In genomic region chr11:35293034-35293433, GRCh38 we compare ENCODE assay signal across 14 cellular contexts.
DNase-seq lines count a peak whose midpoint lies in the region; ATAC-seq and TF ChIP-seq lines count a peak whose summit lies in the region.
"Had no signal": no experiment of that assay in that cellular context is flagged by ENCODE, and none has a peak within 500 bp of the region (broad histone marks: within the 10 kb centered on the region; RNA-seq: fewer than 3 reads in every experiment).

No MANE protein-coding gene starts in this region.

- peaks cover 40% of the 10 kb centered on the region for H3K4me1 Mint-ChIP-seq in activated naive CD8-positive, alpha-beta T cell treated with anti-CD3 and anti-CD28 coated beads for 36 hours
- H3K4me1 Mint-ChIP-seq in stimulated activated memory B cell treated with anti-CD40 and anti-IgM and Interleukin-4, amounts not matched to agents 10 μg/mL and 1 μg/mL and 100 μg/mL, for 72 hours, result peaks cover 29% of the 10 kb centered on the region

- ATAC-seq in HG02610 (IDR thresholded peaks at IDR 0.05; ENCODE audit: unreplicated experiment), result peak; percentile 50
- no peak for ATAC-seq in stimulated activated memory B cell treated with anti-CD40 and anti-IgM and Interleukin-4, amounts not matched to agents 10 μg/mL and 1 μg/mL and 100 μg/mL, for 72 hours
- no peak for ATAC-seq in HG02970 (IDR thresholded peaks at IDR 0.05; ENCODE audit: low FRiP score, unreplicated experiment)
- ATAC-seq in SK-N-SH treated with all-trans-retinoic acid at 6 μM for 48 hours, result no peak
- ATAC-seq: GM23338, Panc1 had no signal

- H3K9me3 Mint-ChIP-seq in activated naive CD8-positive, alpha-beta T cell treated with anti-CD3 and anti-CD28 coated beads for 36 hours, result no peaks in the 10 kb centered on the region
- H3K9me3 Mint-ChIP-seq in stimulated activated memory B cell treated with anti-CD40 and anti-IgM and Interleukin-4, amounts not matched to agents 10 μg/mL and 1 μg/mL and 100 μg/mL, for 72 hours, result no peaks in the 10 kb centered on the region
- H3K9me3 Mint-ChIP-seq: GM23338 had no signal

- H3K27me3 Mint-ChIP-seq in activated naive CD8-positive, alpha-beta T cell treated with anti-CD3 and anti-CD28 coated beads for 36 hours, result peaks cover 8% of the 10 kb centered on the region
- no peaks in the 10 kb centered on the region for H3K27me3 Mint-ChIP-seq in stimulated activated memory B cell treated with anti-CD40 and anti-IgM and Interleukin-4, amounts not matched to agents 10 μg/mL and 1 μg/mL and 100 μg/mL, for 72 hours

- no peaks in the 10 kb centered on the region for H3K36me3 Mint-ChIP-seq in activated naive CD8-positive, alpha-beta T cell treated with anti-CD3 and anti-CD28 coated beads for 36 hours
- H3K36me3 Mint-ChIP-seq in stimulated activated memory B cell treated with anti-CD40 and anti-IgM and Interleukin-4, amounts not matched to agents 10 μg/mL and 1 μg/mL and 100 μg/mL, for 72 hours, result no peaks in the 10 kb centered on the region

- H3K4me3 Mint-ChIP-seq in activated naive CD8-positive, alpha-beta T cell treated with anti-CD3 and anti-CD28 coated beads for 36 hours, result no peak overlapping the region
- no peak overlapping the region for H3K4me3 Mint-ChIP-seq in stimulated activated memory B cell treated with anti-CD40 and anti-IgM and Interleukin-4, amounts not matched to agents 10 μg/mL and 1 μg/mL and 100 μg/mL, for 72 hours
- H3K4me3 Mint-ChIP-seq: GM23338 had no signal

- H3K4me3 ChIP-seq in GM12865 (ENCODE audit: low read depth, low read length), result no peak overlapping the region
- H3K4me3 ChIP-seq: GM23338, SK-N-MC had no signal

- TF ChIP-seq CTCF in GM12865 (IDR thresholded peaks at IDR 0.05; ENCODE audit: insufficient read depth, low read depth, low read length, missing control alignments), result no peak

- peak overlapping the region; percentile 73 for H3K27ac Mint-ChIP-seq in activated naive CD8-positive, alpha-beta T cell treated with anti-CD3 and anti-CD28 coated beads for 36 hours
- H3K27ac Mint-ChIP-seq in stimulated activated memory B cell treated with anti-CD40 and anti-IgM and Interleukin-4, amounts not matched to agents 10 μg/mL and 1 μg/mL and 100 μg/mL, for 72 hours, result peak overlapping the region; percentile 53
- H3K27ac Mint-ChIP-seq: GM23338 had no signal

- DNase-seq in GM12865 (ENCODE audit: low read depth) (peak; percentile 37), DMS 273 treated with DMSO at 0.1 percent for 48 hours (lab: John Stamatoyannopoulos, UW) (no peak)
- no peak for DNase-seq in activated naive CD8-positive, alpha-beta T cell treated with anti-CD3 and anti-CD28 coated beads for 36 hours
- DNase-seq: ACHN, AML-193, EL, NCI-H146 had no signal

TF ChIP-seq in SK-N-SH treated with all-trans-retinoic acid at 6 μM for 48 hours, 23 proteins besides CTCF, POLR2A, EP300 and RAD21:
- TF ChIP-seq ZC3H10 (CRISPR knock-in tag; IDR thresholded peaks at IDR 0.05) (no peak), PPARA (CRISPR knock-in tag; IDR thresholded peaks at IDR 0.05; ENCODE audit: borderline replicate concordance) (no peak), RARB (CRISPR knock-in tag; IDR thresholded peaks at IDR 0.05) (no peak), PATZ1 (CRISPR knock-in tag; IDR thresholded peaks at IDR 0.05; ENCODE audit: borderline replicate concordance) (no peak), ISL1 (CRISPR knock-in tag; IDR thresholded peaks at IDR 0.05) (no peak), TOX (CRISPR knock-in tag; IDR thresholded peaks at IDR 0.05; ENCODE audit: borderline replicate concordance) (no peak), ZFP3 (CRISPR knock-in tag; IDR thresholded peaks at IDR 0.05) (no peak), GLIS3 (CRISPR knock-in tag; IDR thresholded peaks at IDR 0.05) (no peak), TCF4 (CRISPR knock-in tag; IDR thresholded peaks at IDR 0.05; ENCODE audit: borderline replicate concordance) (no peak), SNAI2 (CRISPR knock-in tag; IDR thresholded peaks at IDR 0.05) (no peak), CREB5 (CRISPR knock-in tag; IDR thresholded peaks at IDR 0.05; ENCODE audit: low read depth) (no peak), ARNTL (CRISPR knock-in tag; IDR thresholded peaks at IDR 0.05; ENCODE audit: borderline replicate concordance, low read depth) (no peak)
TF ChIP-seq in SK-N-SH treated with all-trans-retinoic acid at 6 μM for 48 hours: peak in this region for 0.
